ENCODE assay signal across 8 cellular contexts in genomic region chr2:12177052-12177994, GRCh38.
DNase-seq lines count a peak whose midpoint lies in the region; ATAC-seq and TF ChIP-seq lines count a peak whose summit lies in the region.

No MANE protein-coding gene starts in this region.

- no peaks in the 10 kb centered on the region for H3K27me3 ChIP-seq in DND-41 (ENCODE audit: insufficient read depth, low read length, poor library complexity)
- no peaks in the 10 kb centered on the region for H3K27me3 ChIP-seq in SJSA1 (replicated peaks)
- no peaks in the 10 kb centered on the region for H3K27me3 ChIP-seq in neuronal stem cell (ENCODE audit: control insufficient read depth in 3 of 3, insufficient read depth in 3 of 3, low read depth in 1 of 3, low read length in 3 of 3)

- H4K20me1 ChIP-seq in DND-41 (ENCODE audit: insufficient read depth, low read length): no peaks in the 10 kb centered on the region

- H2BK15ac ChIP-seq in neuronal stem cell (ENCODE audit: low read length): no peak overlapping the region

- no peaks in the 10 kb centered on the region for H3K79me1 ChIP-seq in neuronal stem cell (ENCODE audit: low read depth, low read length)

- H3K36me3 ChIP-seq in DND-41 (ENCODE audit: insufficient read depth, low read length): no peaks in the 10 kb centered on the region
- no peaks in the 10 kb centered on the region for H3K36me3 ChIP-seq in SJSA1
- no peaks in the 10 kb centered on the region for H3K36me3 ChIP-seq in neuronal stem cell (replicated peaks in 1 of 2; ENCODE audit: control insufficient read depth in 2 of 2, insufficient read depth in 2 of 2, low read length in 2 of 2)

- H3K27ac ChIP-seq in DND-41 (ENCODE audit: low read length) (peak overlapping the region; percentile 76), SJSA1 (peak overlapping the region; percentile 19; the same call in 1 of the 2 replicates), neuronal stem cell (replicated peaks; ENCODE audit: low read length) (no peak overlapping the region)

- H3K9ac ChIP-seq in DND-41 (ENCODE audit: low read depth, low read length) (no peak overlapping the region), neuronal stem cell (ENCODE audit: low read depth, low read length, poor library complexity) (no peak overlapping the region)

- H3K23ac ChIP-seq in neuronal stem cell (ENCODE audit: low read depth, low read length, poor library complexity): no peak overlapping the region

- no peak overlapping the region for H2BK12ac ChIP-seq in neuronal stem cell (ENCODE audit: low read length)

- H3K4me2 ChIP-seq in DND-41 (ENCODE audit: insufficient read depth, low read length) (peak overlapping the region; percentile 21; the same call in 1 of the 2 replicates), neuronal stem cell (ENCODE audit: insufficient read depth, low read length, poor library complexity, severe bottlenecking) (no peak overlapping the region)

- peak; percentile 91 for ATAC-seq in DND-41 (ENCODE audit: insufficient read depth, low read depth)
- ATAC-seq in GM19452 (IDR thresholded peaks at IDR 0.05; ENCODE audit: unreplicated experiment): peak; percentile 90
- ATAC-seq in HG03378 (IDR thresholded peaks at IDR 0.05; ENCODE audit: unreplicated experiment): peak; percentile 92

- peak; percentile 64 for DNase-seq in DND-41
- peak; percentile 68 to 83 for DNase-seq in SJSA1 (ENCODE audit: low read depth in 1 of 2, low spot score in 2 of 2)
- DNase-seq in epidermal melanocyte (ENCODE audit: insufficient read length, low spot score): peak; percentile 40
- DNase-seq in neuronal stem cell (ENCODE audit: low spot score): no peak
- DNase-seq in stimulated activated CD4-positive, alpha-beta T cell treated with anti-CD3 and anti-CD28 coated beads, Interleukin-12 subunit alpha, Interleukin-12 subunit beta, amount 100 ng/mL, for 4 hours: no peak
- DNase-seq in cerebellum (ENCODE audit: low spot score): no peak

- H4K8ac ChIP-seq in neuronal stem cell (ENCODE audit: low read depth, low read length): no peak overlapping the region

- H3K4me1 ChIP-seq in DND-41 (ENCODE audit: insufficient read depth, low read length) (peaks cover 28% of the 10 kb centered on the region), SJSA1 (replicated peaks) (peaks cover 20% of the 10 kb centered on the region), neuronal stem cell (ENCODE audit: control insufficient read depth in 2 of 2, insufficient read depth in 1 of 2, low read depth in 1 of 2, low read length in 2 of 2) (peaks cover 3 to 13% of the 10 kb centered on the region in 2 donors)

- H2AFZ ChIP-seq in DND-41 (ENCODE audit: low read depth, low read length) (0 out of 2 replicates have a peak overlapping the region, but pooled peaks have one; percentile 32), neuronal stem cell (ENCODE audit: low read length) (peak overlapping the region; percentile 66)

- no peaks in the 10 kb centered on the region for H3K9me3 ChIP-seq in DND-41 (ENCODE audit: insufficient read depth, low read length, severe bottlenecking)
- no peaks in the 10 kb centered on the region for H3K9me3 ChIP-seq in SJSA1 (replicated peaks)
- H3K9me3 ChIP-seq in neuronal stem cell (replicated peaks in 1 of 2; ENCODE audit: control insufficient read depth in 2 of 2, insufficient read depth in 1 of 2, low read depth in 1 of 2, low read length in 2 of 2): peaks cover 0 to 4% of the 10 kb centered on the region in 2 donors

- no peaks in the 10 kb centered on the region for H3K79me2 ChIP-seq in DND-41 (ENCODE audit: insufficient read depth, low read length)

- no peak overlapping the region for H3K4me3 ChIP-seq in DND-41 (ENCODE audit: low read depth in 1 of 2, low read length in 2 of 2)
- H3K4me3 ChIP-seq in SJSA1: no peak overlapping the region
- no peak overlapping the region for H3K4me3 ChIP-seq in neuronal stem cell (ENCODE audit: low read length in 2 of 2)

- H3K4ac ChIP-seq in neuronal stem cell (ENCODE audit: low read length): no peak overlapping the region

- no peak overlapping the region for H3K18ac ChIP-seq in neuronal stem cell (ENCODE audit: low read length)

- no peak overlapping the region for H2AK5ac ChIP-seq in neuronal stem cell (ENCODE audit: low read depth, low read length)

- WGBS in neuronal stem cell (ENCODE audit: extremely low coverage in 2 of 2, insufficient read length in 2 of 2, insufficient replicate concordance in 1 of 2), 2 donors: no CpG with 5 or more reads among the region's 9 CpGs

- TF ChIP-seq CTCF in DND-41 (IDR thresholded peaks at IDR 0.05; ENCODE audit: borderline replicate concordance, extremely low read depth, low read length, poor library complexity, severe bottlenecking): no peak

- no peak overlapping the region for H4K91ac ChIP-seq in neuronal stem cell (ENCODE audit: low read depth, low read length, poor library complexity)

- no peak overlapping the region for H2BK5ac ChIP-seq in neuronal stem cell (ENCODE audit: low read length)

- no peak overlapping the region for H2BK120ac ChIP-seq in neuronal stem cell (ENCODE audit: low read depth, low read length)

- H3K14ac ChIP-seq in neuronal stem cell (ENCODE audit: low read length): no peak overlapping the region

Comparison
In these comparisons a context has a peak if more than half of its experiments do, and no peak if none do; other contexts are left out.
1. DNase-seq: peak in DND-41 (single experiment), SJSA1 (2 of 2) and epidermal melanocyte (single experiment); none in neuronal stem cell (single experiment), stimulated activated CD4-positive, alpha-beta T cell treated with anti-CD3 and anti-CD28 coated beads, Interleukin-12 subunit alpha, Interleukin-12 subunit beta, amount 100 ng/mL, for 4 hours (single experiment) and cerebellum (single experiment).
2. Peak in every context shown above with its lines, with median percentiles within 50 percentile points of each other: ATAC-seq.